Comparison of ENCODE assay signal across 8 cellular contexts in genomic region chr7:5494683-5495561, GRCh38. TPM values are rescaled to one million over a fixed set of nuclear protein-coding genes. Genes with fewer than 3 reads are reported as not detected.
DNase-seq lines count a peak whose midpoint lies in the region; ATAC-seq and TF ChIP-seq lines count a peak whose summit lies in the region.

No MANE protein-coding gene starts in this region.

- H3K27ac ChIP-seq in AG04450 (ENCODE audit: low read depth, low read length): peak overlapping the region; percentile 31

- H3K27me3 ChIP-seq in AG04450 (ENCODE audit: control insufficient read depth, insufficient read depth, low read length): no peaks in the 10 kb centered on the region
- H3K27me3 ChIP-seq in endocrine pancreas (ENCODE audit: control insufficient read depth, insufficient read depth, low read length): no peaks in the 10 kb centered on the region

- no peaks in the 10 kb centered on the region for H3K4me1 ChIP-seq in endocrine pancreas (ENCODE audit: control insufficient read depth, insufficient read depth, low read length)

- no peaks in the 10 kb centered on the region for H3K36me3 ChIP-seq in endocrine pancreas (ENCODE audit: control insufficient read depth, insufficient read depth, low read length)

- peak overlapping the region; percentile 11 for H3K27ac Mint-ChIP-seq in activated CD8-positive, alpha-beta memory T cell treated with anti-CD3 and anti-CD28 coated beads, Interleukin-2, amount 10 ng/mL, durations not matched to agents 7 days and 5 days

- ATAC-seq in GM18868 (IDR thresholded peaks at IDR 0.05; ENCODE audit: unreplicated experiment): peak; percentile 80
- peak; percentile 65 for ATAC-seq in HG03521 (IDR thresholded peaks at IDR 0.05; ENCODE audit: unreplicated experiment)
- peak; percentile 93 for ATAC-seq in activated CD8-positive, alpha-beta memory T cell treated with anti-CD3 and anti-CD28 coated beads, Interleukin-2, amount 10 ng/mL, durations not matched to agents 7 days and 5 days

- TF ChIP-seq CTCF in AG04450 (IDR thresholded peaks at IDR 0.05; ENCODE audit: low read depth, low read length): peak; percentile 98

- H3K4me3 ChIP-seq in AG04450 (ENCODE audit: low read depth, low read length) (no peak overlapping the region), endocrine pancreas (ENCODE audit: control insufficient read depth, insufficient read depth, low read length) (no peak overlapping the region)

- peak overlapping the region; percentile 14 for H3K9ac ChIP-seq in endocrine pancreas (ENCODE audit: control insufficient read depth, insufficient read depth, low read length)

- peaks cover 4% of the 10 kb centered on the region for H3K36me3 Mint-ChIP-seq in activated CD8-positive, alpha-beta memory T cell treated with anti-CD3 and anti-CD28 coated beads, Interleukin-2, amount 10 ng/mL, durations not matched to agents 7 days and 5 days

- H3K9me3 Mint-ChIP-seq in activated CD8-positive, alpha-beta memory T cell treated with anti-CD3 and anti-CD28 coated beads, Interleukin-2, amount 10 ng/mL, durations not matched to agents 7 days and 5 days (ENCODE audit: low read depth): no peaks in the 10 kb centered on the region

- POLR2A ChIA-PET in AG04450 (lab: Yijun Ruan, JAX): interaction anchor here (0.6 to 1.7 kb wide), 9 partner anchors 20 to 199 kb away, joined by 3 to 8 read pairs (median 4); no protein-coding TSS in a partner anchor

- DNase-seq in AG04450 (ENCODE audit: low read depth, low spot score): no peak
- peak; percentile 69 for DNase-seq in NOMO-1 treated with DMSO at 0.1 percent for 48 hours (lab: John Stamatoyannopoulos, UW; ENCODE audit: unreplicated experiment)
- DNase-seq in activated CD8-positive, alpha-beta memory T cell treated with anti-CD3 and anti-CD28 coated beads, Interleukin-2, amount 10 ng/mL, durations not matched to agents 7 days and 5 days: peak; percentile 85
- peak; percentile 60 for DNase-seq in middle frontal gyrus (ENCODE audit: extremely low spot score, low spot score)
- peak; percentile 57 to 68 for DNase-seq in stimulated activated CD8-positive, alpha-beta memory T cell treated with anti-CD3 and anti-CD28 coated beads, Interleukin-4, amount 100 ng/mL, for 1 hour (ENCODE audit: low read depth in 2 of 2, low spot score in 1 of 2)

- CTCF ChIA-PET in AG04450 (lab: Charles Lee): interaction anchor here (0.6 to 4.6 kb wide), 38 partner anchors 9 to 254 kb away, joined by 3 to 50 read pairs (median 4); no protein-coding TSS in a partner anchor
- CTCF ChIA-PET in activated CD8-positive, alpha-beta memory T cell treated with anti-CD3 and anti-CD28 coated beads, Interleukin-2, amount 10 ng/mL, durations not matched to agents 7 days and 5 days (lab: Charles Lee): interaction anchor here (0.6 to 3.1 kb wide), 48 partner anchors 9 to 472 kb away, joined by 3 to 34 read pairs (median 4); no protein-coding TSS in a partner anchor

- no peaks in the 10 kb centered on the region for H3K27me3 Mint-ChIP-seq in activated CD8-positive, alpha-beta memory T cell treated with anti-CD3 and anti-CD28 coated beads, Interleukin-2, amount 10 ng/mL, durations not matched to agents 7 days and 5 days

- H3K9me3 ChIP-seq in AG04450 (ENCODE audit: control insufficient read depth, insufficient read depth, low read length): no peaks in the 10 kb centered on the region; the same call in 1 of the 2 replicates
- H3K9me3 ChIP-seq in endocrine pancreas (ENCODE audit: control insufficient read depth, low read length): no peaks in the 10 kb centered on the region

- H3K4me1 Mint-ChIP-seq in activated CD8-positive, alpha-beta memory T cell treated with anti-CD3 and anti-CD28 coated beads, Interleukin-2, amount 10 ng/mL, durations not matched to agents 7 days and 5 days: peaks cover 22% of the 10 kb centered on the region

- H3K4me3 Mint-ChIP-seq in activated CD8-positive, alpha-beta memory T cell treated with anti-CD3 and anti-CD28 coated beads, Interleukin-2, amount 10 ng/mL, durations not matched to agents 7 days and 5 days: no peak overlapping the region

RNA-seq across cellular contexts. Expression of gene FBXL18, which starts 18.7 kb away (rescaled TPM):
- polyA plus RNA-seq in AG04450 (2011; rRNA removed): 3.7 and 4.8 TPM in 2 replicates
- 5.9 and 6.2 TPM in 2 replicates for polyA minus RNA-seq in AG04450 (2011; rRNA and poly(A)+ RNA removed)
- 10 to 100 TPM; 14.2 to 14.3 TPM for total RNA-seq in activated CD8-positive, alpha-beta memory T cell treated with anti-CD3 and anti-CD28 coated beads, Interleukin-2, amount 10 ng/mL, durations not matched to agents 7 days and 5 days

RNA-seq across cellular contexts. Expression of gene ACTB, which starts 35.5 kb away (rescaled TPM):
- 2,643 and 4,109 TPM in 2 replicates for polyA plus RNA-seq in AG04450 (2011; rRNA removed)
- 5,357 and 8,089 TPM in 2 replicates for polyA minus RNA-seq in AG04450 (2011; rRNA and poly(A)+ RNA removed)
- total RNA-seq in activated CD8-positive, alpha-beta memory T cell treated with anti-CD3 and anti-CD28 coated beads, Interleukin-2, amount 10 ng/mL, durations not matched to agents 7 days and 5 days: over 10,000 TPM; 10,813 to 11,083 TPM
